In genomic region chr6:92124126-92124525, GRCh38 we compare ENCODE assay signal across 15 cellular contexts.
A peak's percentile ranks its signal among the peaks of the same experiment; 100 is the strongest.
DNase-seq lines count a peak whose midpoint lies in the region; ATAC-seq and TF ChIP-seq lines count a peak whose summit lies in the region.
"Had no signal": no experiment of that assay in that cellular context is flagged by ENCODE, and none has a peak within 500 bp of the region (broad histone marks: within the 10 kb centered on the region; RNA-seq: fewer than 3 reads in every experiment).

No MANE protein-coding gene starts in this region.

- H3K9me3 Mint-ChIP-seq in WTC11: no peaks in the 10 kb centered on the region
- H3K9me3 Mint-ChIP-seq in glutamatergic neuron (ENCODE audit: unreplicated experiment): no peaks in the 10 kb centered on the region

- no peak for TF ChIP-seq POLR2A in NB4 (IDR thresholded peaks at IDR 0.05; ENCODE audit: extremely low read depth, insufficient read length)

- H3K4me3 Mint-ChIP-seq in WTC11 (no peak overlapping the region), glutamatergic neuron (ENCODE audit: unreplicated experiment) (no peak overlapping the region)

- H3K27ac Mint-ChIP-seq in WTC11 (peak overlapping the region; percentile 68; the same call in 1 of the 2 replicates), glutamatergic neuron (ENCODE audit: unreplicated experiment) (peak overlapping the region; percentile 40)

- no peak overlapping the region for H3K4me3 ChIP-seq in NB4 (ENCODE audit: low read depth, low read length)
- H3K4me3 ChIP-seq: heart right ventricle, psoas muscle, tibial artery had no signal

- H3K4me1 Mint-ChIP-seq in WTC11 (peaks cover 31% of the 10 kb centered on the region), glutamatergic neuron (ENCODE audit: low read depth, unreplicated experiment) (peaks cover 9% of the 10 kb centered on the region)

- ATAC-seq in WTC11: no peak
- ATAC-seq in GM21619 (IDR thresholded peaks at IDR 0.05; ENCODE audit: unreplicated experiment): no peak
- ATAC-seq: heart right ventricle, psoas muscle had no signal

- POLR2A ChIA-PET in WTC11 (lab: Charles Lee): interaction anchor here (0.6 kb wide), 1 partner anchor 122 kb away, joined by 4 read pairs; no protein-coding TSS in a partner anchor

- H3K36me3 Mint-ChIP-seq in WTC11: no peaks in the 10 kb centered on the region
- no peaks in the 10 kb centered on the region for H3K36me3 Mint-ChIP-seq in glutamatergic neuron (ENCODE audit: unreplicated experiment)

- CTCF ChIA-PET in WTC11 (lab: Charles Lee): no interaction called here

- DNase-seq in NB4 (ENCODE audit: low read depth) (peak; percentile 8), WTC11 (ENCODE audit: low spot score) (no peak), glutamatergic neuron (no peak), superior temporal gyrus (ENCODE audit: extremely low spot score) (peak; percentile 59), NCI-H345 treated with DMSO at 0.1 percent for 48 hours (lab: John Stamatoyannopoulos, UW; ENCODE audit: unreplicated experiment) (no peak), SKM-1 treated with dmso at 0.1 percent for 144 hours (lab: John Stamatoyannopoulos, UW; ENCODE audit: unreplicated experiment) (no peak)
- DNase-seq: caudate nucleus, EL, heart right ventricle, NCI-H1930, NCI-H82, psoas muscle, SHP77 treated with DMSO at 0.1 percent for 48 hours, tibial artery had no signal

- H3K27me3 Mint-ChIP-seq in WTC11 (ENCODE audit: low read depth) (peaks cover 4% of the 10 kb centered on the region), glutamatergic neuron (ENCODE audit: unreplicated experiment) (no peaks in the 10 kb centered on the region)

- TF ChIP-seq CTCF in NB4 (IDR thresholded peaks at IDR 0.05; ENCODE audit: low read depth, low read length) (no peak), WTC11 (IDR thresholded peaks at IDR 0.05) (no peak), glutamatergic neuron (IDR thresholded peaks at IDR 0.05; ENCODE audit: partially characterized antibody, unreplicated experiment) (no peak)

TF ChIP-seq in WTC11, 78 proteins besides CTCF, POLR2A, EP300 and RAD21:
- TF ChIP-seq ZNF138 (CRISPR knock-in tag; conservative IDR thresholded peaks at IDR 0.05) (no peak), GTF2I (CRISPR knock-in tag; conservative IDR thresholded peaks at IDR 0.05) (no peak), PRDM15 (CRISPR knock-in tag; IDR thresholded peaks at IDR 0.05) (no peak), ZNF512 (CRISPR knock-in tag; IDR thresholded peaks at IDR 0.05; ENCODE audit: borderline replicate concordance) (no peak), KAT7 (CRISPR knock-in tag; IDR thresholded peaks at IDR 0.05; ENCODE audit: borderline replicate concordance) (no peak), MLX (CRISPR knock-in tag; IDR thresholded peaks at IDR 0.05) (no peak), ATF6 (CRISPR knock-in tag; IDR thresholded peaks at IDR 0.05) (no peak), ZNF121 (CRISPR knock-in tag; IDR thresholded peaks at IDR 0.05) (no peak)

Comparison
In these comparisons a context has a peak if more than half of its experiments do, and no peak if none do; other contexts are left out.
1. DNase-seq: peak in NB4 (single experiment) and superior temporal gyrus (single experiment); none in WTC11 (single experiment), glutamatergic neuron (single experiment), NCI-H345 treated with DMSO at 0.1 percent for 48 hours (single experiment) and SKM-1 treated with dmso at 0.1 percent for 144 hours (single experiment).